In genomic region chr16:58048914-58049696, GRCh38 we compare ENCODE assay signal across 12 cellular contexts.
"Had no signal": no experiment of that assay in that cellular context is flagged by ENCODE, and none has a peak within 500 bp of the region (broad histone marks: within the 10 kb centered on the region; RNA-seq: fewer than 3 reads in every experiment).

No MANE protein-coding gene starts in this region.

- H3K27me3 ChIP-seq: brain microvascular endothelial cell had no signal

- ATAC-seq: activated CD4-positive, CD25-positive, alpha-beta regulatory T cell treated with anti-CD3 and anti-CD28 coated beads, Interleukin-2, amount 50 U/mL, for 24 hours; activated CD8-positive, alpha-beta memory T cell treated with anti-CD3 and anti-CD28 coated beads, Interleukin-2, amount 10 ng/mL, durations not matched to agents 7 days and 5 days; activated T-cell treated with anti-CD3 and anti-CD28 coated beads, Interleukin-2, amount 50 U/mL, for 4 hours had no signal

- H3K4me1 ChIP-seq: parathyroid adenoma had no signal

- H3K27ac ChIP-seq: brain microvascular endothelial cell, parathyroid adenoma, skin epidermis had no signal

- DNase-seq: activated CD4-positive, alpha-beta T cell treated with anti-CD3 and anti-CD28 coated beads, Interleukin-2, amount 50 U/mL, for 4 hours; activated CD8-positive, alpha-beta memory T cell treated with anti-CD3 and anti-CD28 coated beads, Interleukin-2, amount 10 ng/mL, durations not matched to agents 7 days and 5 days; activated effector memory CD4-positive, alpha-beta T cell treated with anti-CD3 and anti-CD28 coated beads, Interleukin-2, amount 50 U/mL, for 16 hours; activated T-cell treated with anti-CD3 and anti-CD28 coated beads, Interleukin-2, amount 50 U/mL, for 4 hours; amygdala; brain microvascular endothelial cell; dermis blood vessel endothelial cell; immature natural killer cell; mammary epithelial cell had no signal

- H3K36me3 ChIP-seq: brain microvascular endothelial cell had no signal

- H2AFZ ChIP-seq: parathyroid adenoma had no signal

- H3K9ac ChIP-seq: parathyroid adenoma had no signal

- H3K4me3 ChIP-seq: skin epidermis had no signal
